Comparison of ENCODE assay signal across 14 cellular contexts in genomic region chr4:123466080-123466785, GRCh38.
A peak's percentile ranks its signal among the peaks of the same experiment; 100 is the strongest.
DNase-seq lines count a peak whose midpoint lies in the region; ATAC-seq and TF ChIP-seq lines count a peak whose summit lies in the region.
"Had no signal": no experiment of that assay in that cellular context is flagged by ENCODE, and none has a peak within 500 bp of the region (broad histone marks: within the 10 kb centered on the region; RNA-seq: fewer than 3 reads in every experiment).

No MANE protein-coding gene starts in this region.

- POLR2A ChIA-PET in activated naive CD8-positive, alpha-beta T cell treated with anti-CD3 and anti-CD28 coated beads, Interleukin-2, amount 10 ng/mL, durations not matched to agents 7 days and 5 days (lab: Charles Lee), result no interaction called here

- peaks cover 3% of the 10 kb centered on the region for H3K9me3 Mint-ChIP-seq in activated naive CD8-positive, alpha-beta T cell treated with anti-CD3 and anti-CD28 coated beads, Interleukin-2, amount 10 ng/mL, durations not matched to agents 7 days and 5 days
- H3K9me3 Mint-ChIP-seq in activated naive CD8-positive, alpha-beta T cell treated with anti-CD3 and anti-CD28 coated beads for 36 hours, result no peaks in the 10 kb centered on the region
- H3K9me3 Mint-ChIP-seq in nephron progenitor cell, result no peaks in the 10 kb centered on the region
- H3K9me3 Mint-ChIP-seq: CD4-positive, alpha-beta memory T cell had no signal

- H3K9me3 ChIP-seq in OCI-LY1 (ENCODE audit: low read length), result no peaks in the 10 kb centered on the region
- no peaks in the 10 kb centered on the region for H3K9me3 ChIP-seq in tibial artery
- H3K9me3 ChIP-seq: A549, BE2C had no signal

- H3K36me3 Mint-ChIP-seq in activated naive CD8-positive, alpha-beta T cell treated with anti-CD3 and anti-CD28 coated beads, Interleukin-2, amount 10 ng/mL, durations not matched to agents 7 days and 5 days, result peaks cover 2% of the 10 kb centered on the region
- no peaks in the 10 kb centered on the region for H3K36me3 Mint-ChIP-seq in activated naive CD8-positive, alpha-beta T cell treated with anti-CD3 and anti-CD28 coated beads for 36 hours
- peaks cover 7% of the 10 kb centered on the region for H3K36me3 Mint-ChIP-seq in nephron progenitor cell (ENCODE audit: low read depth)
- H3K36me3 Mint-ChIP-seq: CD4-positive, alpha-beta memory T cell had no signal

- H3K9me2 ChIP-seq in OCI-LY1 (ENCODE audit: low read depth, low read length), result no peaks in the 10 kb centered on the region

- peaks cover 78% of the 10 kb centered on the region for H3K4me1 ChIP-seq in OCI-LY1 (ENCODE audit: insufficient read depth, low read length, severe bottlenecking)
- H3K4me1 ChIP-seq in tibial artery, result no peaks in the 10 kb centered on the region
- H3K4me1 ChIP-seq: A549, BE2C had no signal

- H3K4me2 ChIP-seq in OCI-LY1 (ENCODE audit: low read length), result no peak overlapping the region; the same call in 1 of the 2 replicates
- H3K4me2 ChIP-seq: A549 had no signal

- no peaks in the 10 kb centered on the region for H4K20me1 ChIP-seq in OCI-LY1 (ENCODE audit: insufficient read depth, low read length)

- no peaks in the 10 kb centered on the region for H3K36me3 ChIP-seq in OCI-LY1 (ENCODE audit: insufficient read depth, low read length)
- no peaks in the 10 kb centered on the region for H3K36me3 ChIP-seq in tibial artery
- H3K36me3 ChIP-seq: BE2C had no signal

- 0 out of 2 replicates have a peak overlapping the region, but pooled peaks have one; percentile 17 for H2AFZ ChIP-seq in OCI-LY1 (ENCODE audit: low read length)
- H2AFZ ChIP-seq: GM23248 had no signal

- H3K27ac ChIP-seq in OCI-LY1 (ENCODE audit: low read depth, low read length, poor library complexity, severe bottlenecking), result peak overlapping the region; percentile 26
- H3K27ac ChIP-seq in tibial artery, result no peak overlapping the region
- H3K27ac ChIP-seq: A549, C4-2B, GM23248 had no signal

- DNase-seq in activated naive CD8-positive, alpha-beta T cell treated with anti-CD3 and anti-CD28 coated beads, Interleukin-2, amount 10 ng/mL, durations not matched to agents 7 days and 5 days, result no peak
- no peak for DNase-seq in activated naive CD8-positive, alpha-beta T cell treated with anti-CD3 and anti-CD28 coated beads for 36 hours
- DNase-seq in nephron progenitor cell, result no peak
- DNase-seq in HPDE6-E6E7 (ENCODE audit: extremely low spot score), result no peak
- no peak for DNase-seq in tibial artery
- DNase-seq: BE2C; CD4-positive, alpha-beta memory T cell; DMS79; GM23248; H7 had no signal

- ATAC-seq in activated naive CD8-positive, alpha-beta T cell treated with anti-CD3 and anti-CD28 coated beads, Interleukin-2, amount 10 ng/mL, durations not matched to agents 7 days and 5 days (ENCODE audit: low read depth), result no peak
- ATAC-seq: A549, GM12878 had no signal

- no peaks in the 10 kb centered on the region for H3K79me2 ChIP-seq in OCI-LY1 (ENCODE audit: insufficient read depth, low read length)

- H3K4me3 ChIP-seq in OCI-LY1 (ENCODE audit: low read depth, low read length, poor library complexity, severe bottlenecking) (no peak overlapping the region), tibial artery (no peak overlapping the region)
- H3K4me3 ChIP-seq: A549, GM12878, GM23248 had no signal

- no peaks in the 10 kb centered on the region for H3K27me3 Mint-ChIP-seq in activated naive CD8-positive, alpha-beta T cell treated with anti-CD3 and anti-CD28 coated beads, Interleukin-2, amount 10 ng/mL, durations not matched to agents 7 days and 5 days
- H3K27me3 Mint-ChIP-seq in activated naive CD8-positive, alpha-beta T cell treated with anti-CD3 and anti-CD28 coated beads for 36 hours, result no peaks in the 10 kb centered on the region
- H3K27me3 Mint-ChIP-seq in nephron progenitor cell (ENCODE audit: low read depth, poor library complexity), result no peaks in the 10 kb centered on the region

- H3F3A ChIP-seq in OCI-LY1 (ENCODE audit: insufficient read depth, low read length), result no peaks in the 10 kb centered on the region

- intact Hi-C loops in tibial artery (cut with DNase I; ENCODE audit: low total_unique reads), result no loop called here

- peaks cover 5% of the 10 kb centered on the region for H3K4me1 Mint-ChIP-seq in activated naive CD8-positive, alpha-beta T cell treated with anti-CD3 and anti-CD28 coated beads, Interleukin-2, amount 10 ng/mL, durations not matched to agents 7 days and 5 days
- peaks cover 13% of the 10 kb centered on the region for H3K4me1 Mint-ChIP-seq in activated naive CD8-positive, alpha-beta T cell treated with anti-CD3 and anti-CD28 coated beads for 36 hours
- peaks cover 38% of the 10 kb centered on the region for H3K4me1 Mint-ChIP-seq in nephron progenitor cell
- H3K4me1 Mint-ChIP-seq: CD4-positive, alpha-beta memory T cell had no signal

- H3K9ac ChIP-seq in OCI-LY1 (ENCODE audit: low read length), result no peak overlapping the region; the same call in 1 of the 2 replicates
- H3K9ac ChIP-seq: GM23248 had no signal

- H3K27me3 ChIP-seq in OCI-LY1 (ENCODE audit: insufficient read depth, low read length) (no peaks in the 10 kb centered on the region), tibial artery (no peaks in the 10 kb centered on the region)

- H3K27ac Mint-ChIP-seq in activated naive CD8-positive, alpha-beta T cell treated with anti-CD3 and anti-CD28 coated beads, Interleukin-2, amount 10 ng/mL, durations not matched to agents 7 days and 5 days, result peak overlapping the region; percentile 1
- no peak overlapping the region for H3K27ac Mint-ChIP-seq in activated naive CD8-positive, alpha-beta T cell treated with anti-CD3 and anti-CD28 coated beads for 36 hours
- H3K27ac Mint-ChIP-seq in nephron progenitor cell, result peak overlapping the region; percentile 7
- H3K27ac Mint-ChIP-seq: CD4-positive, alpha-beta memory T cell had no signal

- H3K4me3 Mint-ChIP-seq in activated naive CD8-positive, alpha-beta T cell treated with anti-CD3 and anti-CD28 coated beads, Interleukin-2, amount 10 ng/mL, durations not matched to agents 7 days and 5 days, result no peak overlapping the region
- H3K4me3 Mint-ChIP-seq in activated naive CD8-positive, alpha-beta T cell treated with anti-CD3 and anti-CD28 coated beads for 36 hours, result no peak overlapping the region
- H3K4me3 Mint-ChIP-seq in nephron progenitor cell, result no peak overlapping the region
- H3K4me3 Mint-ChIP-seq: CD4-positive, alpha-beta memory T cell had no signal

- TF ChIP-seq CTCF in OCI-LY1 (IDR thresholded peaks at IDR 0.05; ENCODE audit: low read length) (no peak), nephron progenitor cell (IDR thresholded peaks at IDR 0.05) (no peak), tibial artery (IDR thresholded peaks at IDR 0.05) (no peak)
